ENCODE assay signal across 9 cellular contexts in the genomic region with DNA sequence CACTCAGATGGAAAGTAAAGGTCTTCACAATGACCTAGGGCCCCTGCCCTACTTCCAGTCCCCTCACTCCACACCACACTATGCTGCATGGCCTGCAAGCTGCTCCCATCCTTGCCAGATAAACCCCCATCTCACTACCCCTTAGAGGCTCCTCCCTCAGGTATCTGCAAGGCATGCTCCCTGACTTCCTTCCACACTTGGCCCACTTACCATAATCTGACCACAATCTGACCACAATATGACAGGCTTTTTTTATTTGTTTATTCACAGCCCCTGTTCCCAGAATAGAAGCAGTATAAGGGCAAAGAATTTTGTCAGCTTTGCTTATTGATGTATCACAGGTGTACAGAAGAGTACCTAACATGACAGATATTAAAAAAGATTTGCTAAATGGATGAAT.
DNase-seq lines count a peak whose midpoint lies in the region; ATAC-seq and TF ChIP-seq lines count a peak whose summit lies in the region.
"Had no signal": no experiment of that assay in that cellular context is flagged by ENCODE, and none has a peak within 500 bp of the region (broad histone marks: within the 10 kb centered on the region; RNA-seq: fewer than 3 reads in every experiment).

No MANE protein-coding gene starts in this region.

- no peaks in the 10 kb centered on the region for H4K20me1 ChIP-seq in DOHH2 (ENCODE audit: control insufficient read depth, insufficient read depth, low read depth, low read length)
- no peaks in the 10 kb centered on the region for H4K20me1 ChIP-seq in fibroblast of lung (ENCODE audit: control insufficient read depth, extremely low read depth, insufficient read depth, low read length)

- no peak for TF ChIP-seq EP300 in transverse colon (IDR thresholded peaks at IDR 0.05; ENCODE audit: low read depth)

- H3K36me3 Mint-ChIP-seq in T-cell: peaks cover 5% of the 10 kb centered on the region

- peaks cover 41% of the 10 kb centered on the region for H3K36me3 ChIP-seq in DOHH2 (ENCODE audit: control insufficient read depth, low read length)
- no peaks in the 10 kb centered on the region for H3K36me3 ChIP-seq in fibroblast of lung (ENCODE audit: control insufficient read depth, insufficient read depth, low read length)
- no peaks in the 10 kb centered on the region for H3K36me3 ChIP-seq in transverse colon

- H3K4me1 ChIP-seq in DOHH2 (ENCODE audit: control insufficient read depth, low read length) (peaks cover 98% of the 10 kb centered on the region), fibroblast of lung (ENCODE audit: control insufficient read depth, extremely low read depth, insufficient read depth, low read length) (peaks cover 21% of the 10 kb centered on the region), transverse colon (peaks cover 32 to 71% (median 43%) of the 10 kb centered on the region in 4 donors)

- peak overlapping the region; percentile 70 for H3K4me3 ChIP-seq in DOHH2 (ENCODE audit: low read length)
- no peak overlapping the region for H3K4me3 ChIP-seq in fibroblast of lung (replicated peaks in 1 of 4; ENCODE audit: control extremely low read depth in 1 of 4, insufficient read depth in 1 of 4, low read depth in 3 of 4, low read length in 4 of 4)
- H3K4me3 ChIP-seq in transverse colon: no peak overlapping the region

- H3K9me3 Mint-ChIP-seq in T-cell: no peaks in the 10 kb centered on the region

- peaks cover 55% of the 10 kb centered on the region for H3F3A ChIP-seq in DOHH2 (ENCODE audit: control insufficient read depth, insufficient read depth)

- peak; percentile 21 for ATAC-seq in HG02938 (IDR thresholded peaks at IDR 0.05; ENCODE audit: unreplicated experiment)
- ATAC-seq in T-cell (replicated peaks in 1 of 4): peak; percentile 74 to 82 (median 78)

- in situ Hi-C loops in transverse colon (cut with MboI; ENCODE audit: low pct_ligation_motif_present in 1 of 4, low pct_unique_long_range_greater_than_20kb in 1 of 4, low sequenced_read_pairs in 3 of 4): no loop called here

- DNase-seq in T-cell (peak in 25 of 34 experiments; percentile 3 to 43 (median 14)), fibroblast of lung (ENCODE audit: low read depth in 2 of 2) (peak; percentile 71 to 93), NCI-H774 (lab: John Stamatoyannopoulos, UW) (no peak), transverse colon (no peak), superior temporal gyrus (ENCODE audit: extremely low spot score) (no peak), NCI-H446 (lab: John Stamatoyannopoulos, UW) (no peak)

- H3K4me2 ChIP-seq in DOHH2 (ENCODE audit: low read length) (peak overlapping the region; percentile 92), fibroblast of lung (ENCODE audit: extremely low read depth, insufficient read depth, low read length) (no peak overlapping the region)

- H2AFZ ChIP-seq in fibroblast of lung (ENCODE audit: low read length): no peak overlapping the region

- TF ChIP-seq CTCF in DOHH2 (IDR thresholded peaks at IDR 0.05; ENCODE audit: low read depth, low read length, poor library complexity, severe bottlenecking) (no peak), fibroblast of lung (conservative IDR thresholded peaks at IDR 0.05 in 1 of 2, IDR thresholded peaks at IDR 0.05 in 1 of 2; ENCODE audit: low read depth in 1 of 2, low read length in 2 of 2) (no peak), transverse colon (IDR thresholded peaks at IDR 0.05) (no peak)

- H3K9me3 ChIP-seq in DOHH2 (ENCODE audit: control insufficient read depth, insufficient read depth, low read length) (no peaks in the 10 kb centered on the region), fibroblast of lung (ENCODE audit: control insufficient read depth, insufficient read depth, low read depth, low read length) (no peaks in the 10 kb centered on the region), transverse colon (no peaks in the 10 kb centered on the region)

- H3K79me2 ChIP-seq in DOHH2 (ENCODE audit: control insufficient read depth, low read length) (peaks cover 70% of the 10 kb centered on the region), fibroblast of lung (ENCODE audit: control insufficient read depth, insufficient read depth, low read length) (peaks cover 43% of the 10 kb centered on the region)

- H3K27me3 Mint-ChIP-seq in T-cell: no peaks in the 10 kb centered on the region

- no peaks in the 10 kb centered on the region for H3K27me3 ChIP-seq in DOHH2 (ENCODE audit: control insufficient read depth, low read length)
- no peaks in the 10 kb centered on the region for H3K27me3 ChIP-seq in fibroblast of lung (ENCODE audit: control insufficient read depth, insufficient read depth, low read length)
- H3K27me3 ChIP-seq in transverse colon: no peaks in the 10 kb centered on the region

- H3K4me1 Mint-ChIP-seq in T-cell: peaks cover 50 to 57% (median 55%) of the 10 kb centered on the region in 3 donors

- H3K27ac ChIP-seq in DOHH2 (ENCODE audit: low read depth, low read length) (peak overlapping the region; percentile 97), fibroblast of lung (ENCODE audit: insufficient read depth, low read length) (peak overlapping the region; percentile 39), transverse colon (peak overlapping the region in 2 of 4 donors; percentile 15 to 56)
- H3K27ac ChIP-seq: epithelial cell of prostate had no signal

- TF ChIP-seq POLR2A in transverse colon (IDR thresholded peaks at IDR 0.05): no peak

- no peaks in the 10 kb centered on the region for H3K9me2 ChIP-seq in DOHH2 (replicated peaks; ENCODE audit: control insufficient read depth, low read length)

- CTCF ChIA-PET in T-cell (lab: Charles Lee): interaction anchor here in 1 of 2 donors (0.6 to 3.2 kb wide), 3 partner anchors 41 to 257 kb away, joined by 3 to 19 read pairs (median 9); no protein-coding TSS in a partner anchor

- H3K4me3 Mint-ChIP-seq in T-cell: peak overlapping the region; percentile 13 to 61 (median 45)

- H3K9ac ChIP-seq in fibroblast of lung (ENCODE audit: insufficient read depth, low read length): no peak overlapping the region

- POLR2A ChIA-PET in T-cell (lab: Charles Lee): no interaction called here

- intact Hi-C loops in transverse colon (cut with DNase I; ENCODE audit: low total_unique reads): no loop called here

- peak overlapping the region; percentile 86 to 95 for H3K27ac Mint-ChIP-seq in T-cell

Comparison
In these comparisons a context has a peak if more than half of its experiments do, and no peak if none do; other contexts are left out.
1. DNase-seq: peak in T-cell (25 of 34) and fibroblast of lung (2 of 2); none in NCI-H774 (single experiment), transverse colon (single experiment), superior temporal gyrus (single experiment) and NCI-H446 (0 of 2).